ENCODE assay signal across 19 cellular contexts in the genomic region with DNA sequence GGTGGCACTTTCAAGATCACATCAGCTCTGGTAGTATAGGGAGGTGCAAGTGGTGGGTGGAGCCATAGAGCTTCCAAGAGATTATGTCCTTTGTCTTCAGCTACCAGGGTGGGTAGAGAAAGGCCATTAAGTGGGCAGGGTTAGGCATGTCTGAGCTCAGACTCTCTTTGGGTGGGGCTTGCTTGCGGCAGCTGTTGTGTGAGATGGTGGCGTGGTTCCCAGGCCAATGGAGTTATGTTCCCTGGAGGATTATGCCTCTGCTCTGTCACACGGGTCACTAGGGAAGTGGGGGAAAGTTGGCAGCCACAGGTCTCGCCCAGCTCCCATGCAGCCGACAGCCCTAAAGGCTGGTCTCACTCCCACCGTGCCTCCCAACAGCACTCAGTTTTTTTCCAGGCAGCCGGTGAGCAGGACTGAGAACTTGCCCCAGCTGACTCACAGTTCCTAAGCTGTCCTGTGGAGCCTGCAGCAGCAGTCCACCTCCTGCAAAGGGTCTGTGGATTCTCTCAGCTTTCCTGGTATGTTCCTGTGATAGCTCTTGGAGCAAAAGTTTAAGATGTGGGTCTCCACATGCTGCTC.
"Had no signal": no experiment of that assay in that cellular context is flagged by ENCODE, and none has a peak within 500 bp of the region (broad histone marks: within the 10 kb centered on the region; RNA-seq: fewer than 3 reads in every experiment).

No MANE protein-coding gene starts in this region.

- H3K4me3 ChIP-seq: coronary artery, heart left ventricle, sigmoid colon, stomach, thoracic aorta had no signal

- H3K27ac ChIP-seq: coronary artery, heart left ventricle, neutrophil, parathyroid adenoma, sigmoid colon, stomach, thoracic aorta had no signal

- ATAC-seq: activated T-cell treated with anti-CD3 and anti-CD28 coated beads, Interleukin-2, amount 50 U/mL, for 72 hours; heart left ventricle; left lobe of liver; natural killer cell had no signal

- DNase-seq: activated CD4-positive, alpha-beta T cell treated with anti-CD3 and anti-CD28 coated beads, Interleukin-2, amount 10 ng/mL, durations not matched to agents 7 days and 5 days; activated CD4-positive, CD25-positive, alpha-beta regulatory T cell; activated CD8-positive, alpha-beta memory T cell treated with anti-CD3 and anti-CD28 coated beads, Interleukin-2, amount 50 U/mL, for 48 hours; activated gamma-delta T cell treated with Interleukin-2 at 50 U/mL for 16 hours; activated naive CD8-positive, alpha-beta T cell treated with anti-CD3 and anti-CD28 coated beads for 36 hours; activated T-cell treated with anti-CD3 and anti-CD28 coated beads, Interleukin-2, amount 50 U/mL, for 72 hours; amygdala; foreskin melanocyte; heart left ventricle; immature natural killer cell; natural killer cell; sigmoid colon; stimulated activated CD4-positive, alpha-beta T cell treated with anti-CD3 and anti-CD28 coated beads, Interleukin-1b, Interleukin-23, amount 100 ng/mL, for 48 hours; stomach had no signal

- H3K4me1 ChIP-seq: heart left ventricle, parathyroid adenoma, sigmoid colon, stomach had no signal

- H3K27me3 ChIP-seq: heart left ventricle, neutrophil, sigmoid colon, stomach had no signal

- H2AFZ ChIP-seq: parathyroid adenoma had no signal

- H3K9me3 ChIP-seq: neutrophil, thoracic aorta had no signal

- H3K79me2 ChIP-seq: parathyroid adenoma had no signal

- H3K9ac ChIP-seq: parathyroid adenoma had no signal

- H3K36me3 ChIP-seq: heart left ventricle, neutrophil, sigmoid colon, stomach, thoracic aorta had no signal
